Comparison of ENCODE assay signal across 12 cellular contexts in genomic region chr10:13930123-13930522, GRCh38.
DNase-seq lines count a peak whose midpoint lies in the region; ATAC-seq, FAIRE-seq and TF ChIP-seq lines count a peak whose summit lies in the region.
"Had no signal": no experiment of that assay in that cellular context is flagged by ENCODE, and none has a peak within 500 bp of the region (broad histone marks: within the 10 kb centered on the region; RNA-seq: fewer than 3 reads in every experiment).

No MANE protein-coding gene starts in this region.

- no peak overlapping the region for H2BK20ac ChIP-seq in H1 (ENCODE audit: low read length)

- H2BK15ac ChIP-seq in H1 (ENCODE audit: low read length) = no peak overlapping the region; the same call in 1 of the 2 replicates

- H3K4me1 ChIP-seq in H1 (replicated peaks in 1 of 4; ENCODE audit: control insufficient read depth in 3 of 4, insufficient read depth in 4 of 4, low read length in 3 of 4) = peaks cover 0 to 3% (median 1%) of the 10 kb centered on the region in 4 experiments; a peak in 3 of 7 replicates
- no peaks in the 10 kb centered on the region for H3K4me1 ChIP-seq in suprapubic skin

- peaks cover 5% of the 10 kb centered on the region for H3K4me1 Mint-ChIP-seq in activated CD4-positive, alpha-beta T cell treated with anti-CD3 and anti-CD28 coated beads, Interleukin-2, amount 10 ng/mL, durations not matched to agents 24 days and 14 days

- no peak overlapping the region for H2BK5ac ChIP-seq in H1 (ENCODE audit: low read depth, low read length)

- H4K5ac ChIP-seq in H1 (ENCODE audit: insufficient read length, low read depth, low read length) = no peak overlapping the region

- TF ChIP-seq EP300 in H1 (IDR thresholded peaks at IDR 0.05; ENCODE audit: borderline replicate concordance in 1 of 2, low read depth in 2 of 2, low read length in 2 of 2) (no peak), suprapubic skin (IDR thresholded peaks at IDR 0.05) (no peak)

- H3K4me3 ChIP-seq in H1 (ENCODE audit: extremely low read depth in 1 of 4, insufficient read depth in 2 of 4, low read depth in 3 of 4, low read length in 4 of 4) = no peak overlapping the region
- H3K4me3 ChIP-seq in suprapubic skin = no peak overlapping the region
- H3K4me3 ChIP-seq: SK-N-MC had no signal

- no peak overlapping the region for H3K23ac ChIP-seq in H1 (ENCODE audit: insufficient read length)

- CTCF ChIA-PET in H1 (lab: Charles Lee; ENCODE audit: partially characterized antibody) = interaction anchor here (1.2 to 2.0 kb wide), 2 partner anchors 11 to 164 kb away, joined by 3 to 5 read pairs; no protein-coding TSS in a partner anchor

- intact Hi-C loops in activated CD4-positive, alpha-beta T cell treated with anti-CD3 and anti-CD28 coated beads, Interleukin-2, amount 10 ng/mL, durations not matched to agents 24 days and 14 days (cut with micrococcal nuclease) = no loop called here

- no peak overlapping the region for H3K9ac ChIP-seq in H1 (replicated peaks in 1 of 4; ENCODE audit: extremely low read depth in 1 of 4, low read depth in 3 of 4, low read length in 3 of 4)

- H3K4me2 ChIP-seq in H1 (ENCODE audit: insufficient read depth in 1 of 2, low read depth in 2 of 2, low read length in 2 of 2) = no peak overlapping the region

- no peaks in the 10 kb centered on the region for H3K79me1 ChIP-seq in H1 (ENCODE audit: low read depth, low read length)

- H3K9me3 Mint-ChIP-seq in activated CD4-positive, alpha-beta T cell treated with anti-CD3 and anti-CD28 coated beads, Interleukin-2, amount 10 ng/mL, durations not matched to agents 24 days and 14 days = no peaks in the 10 kb centered on the region

- no peaks in the 10 kb centered on the region for H3K23me2 ChIP-seq in H1 (ENCODE audit: low read depth, low read length)

- no peaks in the 10 kb centered on the region for H3K79me2 ChIP-seq in H1 (ENCODE audit: control insufficient read depth in 1 of 2, insufficient read depth in 2 of 2, low read length in 2 of 2)

- no peak overlapping the region; the same call in 1 of the 2 replicates for H3K18ac ChIP-seq in H1 (ENCODE audit: extremely low read depth, low read length)

- FAIRE-seq in H1 (lab: Jason Lieb, UNC) = no peak
- no peak for FAIRE-seq in HTR-8/SVneo (lab: Jason Lieb, UNC)

- ATAC-seq in stimulated activated naive CD8-positive, alpha-beta T cell treated with anti-CD3 and anti-CD28 coated beads, Interleukin-15, Interleukin-2, amounts not matched to agents 100 U/mL and 50 U/mL, for 24 hours = peak; percentile 55
- ATAC-seq in left lobe of liver = no peak

- TF ChIP-seq CTCF in H1 (IDR thresholded peaks at IDR 0.05; ENCODE audit: control extremely low read depth in 1 of 3, insufficient read depth in 1 of 3, low read depth in 1 of 3, low read length in 3 of 3) (no peak), suprapubic skin (IDR thresholded peaks at IDR 0.05) (no peak)

- H2BK12ac ChIP-seq in H1 (ENCODE audit: low read depth, low read length) = 0 out of 2 replicates have a peak overlapping the region, but pooled peaks have one; percentile 78

- H3K14ac ChIP-seq in H1 (ENCODE audit: insufficient read length) = no peak overlapping the region

- H3K36me3 Mint-ChIP-seq in activated CD4-positive, alpha-beta T cell treated with anti-CD3 and anti-CD28 coated beads, Interleukin-2, amount 10 ng/mL, durations not matched to agents 24 days and 14 days (ENCODE audit: low read depth) = no peaks in the 10 kb centered on the region

- peak overlapping the region; percentile 6 for H4K91ac ChIP-seq in H1 (replicated peaks; ENCODE audit: insufficient read length, low read length)

- H3K56ac ChIP-seq in H1 (replicated peaks; ENCODE audit: insufficient read length, low read depth, low read length) = no peak overlapping the region

- no peak overlapping the region for H4K8ac ChIP-seq in H1 (ENCODE audit: extremely low read depth, insufficient read depth, low read length)

- H3K9me3 ChIP-seq in H1 (ENCODE audit: insufficient read depth in 2 of 2, low read depth in 1 of 2, low read length in 1 of 2) (no peaks in the 10 kb centered on the region), suprapubic skin (no peaks in the 10 kb centered on the region)

- no peaks in the 10 kb centered on the region; a peak in 1 of 7 replicates for H3K27me3 ChIP-seq in H1 (replicated peaks in 1 of 4; ENCODE audit: control insufficient read depth in 3 of 4, extremely low read depth in 1 of 4, insufficient read depth in 3 of 4, low read length in 3 of 4)
- H3K27me3 ChIP-seq in suprapubic skin = no peaks in the 10 kb centered on the region

- TF ChIP-seq RAD21 in H1 (IDR thresholded peaks at IDR 0.05 in 1 of 2, conservative IDR thresholded peaks at IDR 0.05 in 1 of 2; ENCODE audit: low read depth in 2 of 2, low read length in 2 of 2) = no peak

- H3K4ac ChIP-seq in H1 (replicated peaks; ENCODE audit: insufficient read length, low read depth, low read length) = no peak overlapping the region

- WGBS in H1 (ENCODE audit: extremely low coverage in 1 of 2, insufficient coverage in 1 of 2, insufficient read length in 1 of 2, insufficient replicate concordance in 2 of 2, low coverage in 1 of 2, low lambda C conversion rate in 2 of 2, missing lambda C conversion rate in 1 of 2), 2 experiments = 65% methylated on average over 10 of the region's 10 CpGs; no CpG with 5 or more reads in 1 of the 2 experiments
- WGBS in suprapubic skin = 61% methylated on average over 10 of the region's 10 CpGs

- no peak overlapping the region for H3K27ac ChIP-seq in H1 (ENCODE audit: low read depth, low read length)
- no peak overlapping the region for H3K27ac ChIP-seq in suprapubic skin
- H3K27ac ChIP-seq: SK-N-MC had no signal

- peaks cover 10% of the 10 kb centered on the region for H3K27me3 Mint-ChIP-seq in activated CD4-positive, alpha-beta T cell treated with anti-CD3 and anti-CD28 coated beads, Interleukin-2, amount 10 ng/mL, durations not matched to agents 24 days and 14 days

- no peak overlapping the region for H3K27ac Mint-ChIP-seq in activated CD4-positive, alpha-beta T cell treated with anti-CD3 and anti-CD28 coated beads, Interleukin-2, amount 10 ng/mL, durations not matched to agents 24 days and 14 days
- H3K27ac Mint-ChIP-seq: progenitor cell of endocrine pancreas had no signal

- peak; percentile 5 for DNase-seq in stimulated activated CD4-positive, alpha-beta T cell treated with anti-CD3 and anti-CD28 coated beads, Interleukin-15, amount 100 ng/mL, for 24 hours
- no peak for DNase-seq in stimulated activated CD4-positive, alpha-beta T cell treated with anti-CD3 and anti-CD28 coated beads, Interleukin-12 subunit alpha, Interleukin-12 subunit beta, amount 100 ng/mL, for 4 hours
- peak; percentile 78 for DNase-seq in activated CD4-positive, alpha-beta T cell treated with anti-CD3 and anti-CD28 coated beads, Interleukin-2, amount 10 ng/mL, durations not matched to agents 24 days and 14 days
- no peak for DNase-seq in H1 (ENCODE audit: low read depth in 1 of 2, low spot score in 2 of 2)
- DNase-seq in stimulated activated naive CD8-positive, alpha-beta T cell treated with anti-CD3 and anti-CD28 coated beads, Interleukin-15, Interleukin-2, amounts not matched to agents 100 U/mL and 50 U/mL, for 24 hours = peak; percentile 5
- no peak for DNase-seq in suprapubic skin (ENCODE audit: low spot score in 2 of 2)
- DNase-seq in left lobe of liver (ENCODE audit: low spot score) = no peak
- no peak for DNase-seq in HTR-8/SVneo (ENCODE audit: insufficient read length, low spot score)
- DNase-seq: cortex of kidney, EL had no signal

- POLR2A ChIA-PET in H1 (lab: Charles Lee; ENCODE audit: partially characterized antibody) = no interaction called here

- H2AK5ac ChIP-seq in H1 (ENCODE audit: low read depth, low read length) = no peak overlapping the region

- H2BK120ac ChIP-seq in H1 (replicated peaks; ENCODE audit: low read depth, low read length) = no peak overlapping the region

- no peaks in the 10 kb centered on the region for H3K36me3 ChIP-seq in H1 (ENCODE audit: control insufficient read depth in 2 of 4, insufficient read depth in 4 of 4, low read length in 3 of 4)
- no peaks in the 10 kb centered on the region for H3K36me3 ChIP-seq in suprapubic skin

- peak overlapping the region; percentile 27; the same call in 1 of the 2 replicates for H2AFZ ChIP-seq in H1 (ENCODE audit: low read length)

- H3K4me3 Mint-ChIP-seq in activated CD4-positive, alpha-beta T cell treated with anti-CD3 and anti-CD28 coated beads, Interleukin-2, amount 10 ng/mL, durations not matched to agents 24 days and 14 days = no peak overlapping the region

- no peaks in the 10 kb centered on the region for H4K20me1 ChIP-seq in H1 (replicated peaks in 1 of 2; ENCODE audit: control insufficient read depth in 1 of 2, insufficient read depth in 2 of 2, low read length in 2 of 2)

- no peak for TF ChIP-seq POLR2A in H1 (IDR thresholded peaks at IDR 0.05; ENCODE audit: control extremely low read depth in 1 of 2, low read depth in 2 of 2, low read length in 2 of 2)
- no peak for TF ChIP-seq POLR2A in suprapubic skin (IDR thresholded peaks at IDR 0.05)

TF ChIP-seq in H1, 55 proteins besides CTCF, POLR2A, EP300 and RAD21 (continues in another document):
- TF ChIP-seq MAX (IDR thresholded peaks at IDR 0.05) = no peak
- TF ChIP-seq, protein P1, sequence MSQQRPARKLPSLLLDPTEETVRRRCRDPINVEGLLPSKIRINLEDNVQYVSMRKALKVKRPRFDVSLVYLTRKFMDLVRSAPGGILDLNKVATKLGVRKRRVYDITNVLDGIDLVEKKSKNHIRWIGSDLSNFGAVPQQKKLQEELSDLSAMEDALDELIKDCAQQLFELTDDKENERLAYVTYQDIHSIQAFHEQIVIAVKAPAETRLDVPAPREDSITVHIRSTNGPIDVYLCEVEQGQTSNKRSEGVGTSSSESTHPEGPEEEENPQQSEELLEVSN (IDR thresholded peaks at IDR 0.05) = no peak
- TF ChIP-seq POU5F1 (IDR thresholded peaks at IDR 0.05; ENCODE audit: low read depth, low read length) = no peak
- no peak for TF ChIP-seq TCF12 (IDR thresholded peaks at IDR 0.05; ENCODE audit: low read depth, low read length)
- TF ChIP-seq, protein P2, sequence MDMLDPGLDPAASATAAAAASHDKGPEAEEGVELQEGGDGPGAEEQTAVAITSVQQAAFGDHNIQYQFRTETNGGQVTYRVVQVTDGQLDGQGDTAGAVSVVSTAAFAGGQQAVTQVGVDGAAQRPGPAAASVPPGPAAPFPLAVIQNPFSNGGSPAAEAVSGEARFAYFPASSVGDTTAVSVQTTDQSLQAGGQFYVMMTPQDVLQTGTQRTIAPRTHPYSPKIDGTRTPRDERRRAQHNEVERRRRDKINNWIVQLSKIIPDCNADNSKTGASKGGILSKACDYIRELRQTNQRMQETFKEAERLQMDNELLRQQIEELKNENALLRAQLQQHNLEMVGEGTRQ (IDR thresholded peaks at IDR 0.05; ENCODE audit: low read length) = no peak
- no peak for TF ChIP-seq RFX5 (IDR thresholded peaks at IDR 0.05; ENCODE audit: borderline replicate concordance, low read depth, low read length)
- TF ChIP-seq RNF2 (IDR thresholded peaks at IDR 0.05; ENCODE audit: borderline replicate concordance, low read depth, low read length, missing control alignments, poor library complexity, severe bottlenecking) = no peak
- TF ChIP-seq GTF2F1 (IDR thresholded peaks at IDR 0.05; ENCODE audit: borderline replicate concordance, low read depth, low read length) = no peak

Comparison
In these comparisons a context has a peak if more than half of its experiments do, and no peak if none do; other contexts are left out.
1. DNase-seq: peak in stimulated activated CD4-positive, alpha-beta T cell treated with anti-CD3 and anti-CD28 coated beads, Interleukin-15, amount 100 ng/mL, for 24 hours (single experiment), activated CD4-positive, alpha-beta T cell treated with anti-CD3 and anti-CD28 coated beads, Interleukin-2, amount 10 ng/mL, durations not matched to agents 24 days and 14 days (single experiment) and stimulated activated naive CD8-positive, alpha-beta T cell treated with anti-CD3 and anti-CD28 coated beads, Interleukin-15, Interleukin-2, amounts not matched to agents 100 U/mL and 50 U/mL, for 24 hours (single experiment); none in stimulated activated CD4-positive, alpha-beta T cell treated with anti-CD3 and anti-CD28 coated beads, Interleukin-12 subunit alpha, Interleukin-12 subunit beta, amount 100 ng/mL, for 4 hours (single experiment), H1 (0 of 2), suprapubic skin (0 of 2), left lobe of liver (single experiment) and HTR-8/SVneo (single experiment).